Comparison of ENCODE assay signal across 8 cellular contexts in the genomic region with DNA sequence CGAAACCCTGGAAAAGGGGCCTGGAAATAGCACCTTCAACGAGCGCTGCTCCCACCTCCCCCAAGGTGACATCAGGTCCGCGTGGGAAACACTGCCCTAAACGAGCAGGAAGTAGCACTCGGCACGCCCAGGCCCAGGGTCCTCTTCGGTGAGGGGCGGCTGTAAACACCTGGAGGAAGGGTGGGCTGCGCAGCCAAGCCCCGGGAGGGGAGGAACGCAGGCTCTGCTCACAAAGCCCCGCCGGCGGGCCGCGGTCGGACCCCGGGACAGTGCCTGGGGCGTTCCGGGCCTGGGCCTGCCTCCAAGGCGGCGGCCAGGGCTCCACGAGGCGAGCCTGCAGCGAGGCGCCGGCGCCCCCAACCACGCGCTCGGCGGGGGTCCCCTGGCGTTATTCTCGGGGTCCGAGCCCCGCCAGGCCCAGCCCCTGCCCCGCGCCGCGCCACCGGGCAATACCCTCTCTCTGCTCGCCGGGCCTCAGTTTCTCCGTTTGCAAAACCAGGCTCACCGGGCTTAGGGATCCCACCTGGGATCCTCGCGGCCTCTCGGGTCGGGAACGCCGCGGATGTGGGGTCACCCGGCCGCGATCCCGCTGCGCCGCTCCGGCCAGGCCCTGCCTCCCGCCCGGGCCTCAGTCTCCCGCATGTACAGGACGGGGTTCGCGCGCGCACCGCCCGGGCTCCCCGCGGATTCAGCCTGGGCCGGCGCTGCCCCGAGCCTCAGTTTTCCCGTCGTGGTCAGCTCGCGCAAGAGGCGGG. TPM values are rescaled to one million over a fixed set of nuclear protein-coding genes. Genes with fewer than 3 reads are reported as not detected.
DNase-seq lines count a peak whose midpoint lies in the region; ATAC-seq and TF ChIP-seq lines count a peak whose summit lies in the region.

No MANE protein-coding gene starts in this region.

- H3K27me3 ChIP-seq in spleen (replicated peaks in 1 of 7) = no peaks in the 10 kb centered on the region

- H3K4me3 Mint-ChIP-seq in activated naive CD4-positive, alpha-beta T cell treated with anti-CD3 and anti-CD28 coated beads, Interleukin-2, amount 10 ng/mL, durations not matched to agents 7 days and 5 days = peak overlapping the region; percentile 96

- peaks cover 0 to 21% (median 12%) of the 10 kb centered on the region in 6 donors for H3K36me3 ChIP-seq in spleen

- 0 to 1% (median 0%) methylated on average over 32 to 81 of the region's 81 CpGs for WGBS in spleen, 5 donors

- H3K9me3 Mint-ChIP-seq in activated naive CD4-positive, alpha-beta T cell treated with anti-CD3 and anti-CD28 coated beads, Interleukin-2, amount 10 ng/mL, durations not matched to agents 7 days and 5 days = no peaks in the 10 kb centered on the region

- H3K4me1 ChIP-seq in spleen = peaks cover 53 to 79% (median 65%) of the 10 kb centered on the region in 6 donors

- peaks cover 12% of the 10 kb centered on the region for H3K27me3 Mint-ChIP-seq in activated naive CD4-positive, alpha-beta T cell treated with anti-CD3 and anti-CD28 coated beads, Interleukin-2, amount 10 ng/mL, durations not matched to agents 7 days and 5 days

- peak overlapping the region; percentile 84 to 99 (median 98) for H3K27ac ChIP-seq in spleen

- intact Hi-C loops in spleen (cut with DNase I; ENCODE audit: low total_unique reads) = no loop called here

- H3K4me3 ChIP-seq in spleen = peak overlapping the region; percentile 74 to 100 (median 98)

- no peaks in the 10 kb centered on the region for H3K9me3 ChIP-seq in spleen

- TF ChIP-seq CTCF in GM10248 (IDR thresholded peaks at IDR 0.05; ENCODE audit: control extremely low read depth, extremely low read depth, low read depth, missing control alignments) = no peak
- TF ChIP-seq CTCF in spleen (IDR thresholded peaks at IDR 0.05 in 8 of 11, conservative IDR thresholded peaks at IDR 0.05 in 3 of 11) = no peak

- POLR2A ChIA-PET in GM10248 (lab: Yijun Ruan, JAX) = no interaction called here

- peak in 1 of 3 donors; percentile 16 for TF ChIP-seq POLR2A in spleen (IDR thresholded peaks at IDR 0.05)

- ATAC-seq in HG02623 (IDR thresholded peaks at IDR 0.05; ENCODE audit: unreplicated experiment) (peak; percentile 11), GM18868 (IDR thresholded peaks at IDR 0.05; ENCODE audit: unreplicated experiment) (no peak)

- H3K27ac Mint-ChIP-seq in activated naive CD4-positive, alpha-beta T cell treated with anti-CD3 and anti-CD28 coated beads, Interleukin-2, amount 10 ng/mL, durations not matched to agents 7 days and 5 days = peak overlapping the region; percentile 98

- H3K4me1 Mint-ChIP-seq in activated naive CD4-positive, alpha-beta T cell treated with anti-CD3 and anti-CD28 coated beads, Interleukin-2, amount 10 ng/mL, durations not matched to agents 7 days and 5 days = peaks cover 42% of the 10 kb centered on the region

- CTCF ChIA-PET in GM10248 (lab: Yijun Ruan, JAX) = interaction anchor here (0.9 kb wide), 1 partner anchor 17 kb away, joined by 5 read pairs; no protein-coding TSS in a partner anchor
- CTCF ChIA-PET in activated naive CD4-positive, alpha-beta T cell treated with anti-CD3 and anti-CD28 coated beads, Interleukin-2, amount 10 ng/mL, durations not matched to agents 7 days and 5 days (lab: Charles Lee) = interaction anchor here (1.7 to 2.2 kb wide), 2 partner anchors 18 to 72 kb away, joined by 6 to 9 read pairs; no protein-coding TSS in a partner anchor

- H3K36me3 Mint-ChIP-seq in activated naive CD4-positive, alpha-beta T cell treated with anti-CD3 and anti-CD28 coated beads, Interleukin-2, amount 10 ng/mL, durations not matched to agents 7 days and 5 days = peaks cover 16% of the 10 kb centered on the region

- DNase-seq in GM10248 (ENCODE audit: extremely low spot score) = peak; percentile 79
- peak; percentile 61 for DNase-seq in RKO (ENCODE audit: low spot score)
- peak; percentile 88 for DNase-seq in activated naive CD4-positive, alpha-beta T cell treated with anti-CD3 and anti-CD28 coated beads, Interleukin-2, amount 10 ng/mL, durations not matched to agents 7 days and 5 days
- DNase-seq in hepatic stellate cell (ENCODE audit: low spot score) = peak; percentile 60
- DNase-seq in spleen = peak; percentile 96
- DNase-seq in midbrain (lab: John Stamatoyannopoulos, UW) = no peak

RNA-seq across cellular contexts. Expression of gene RNF126, which starts 0.6 kb away (rescaled TPM):
- total RNA-seq in spleen = 10 to 100 TPM; 49.2 to 95.1 (median 57.7) TPM
- polyA plus RNA-seq in spleen = 10 to 100 TPM; 38.1 to 55.3 (median 45.0) TPM

RNA-seq across cellular contexts. Expression of gene FSTL3, which starts 13.8 kb away (rescaled TPM):
- 10 to 100 TPM; 11.5 to 43.4 (median 16.6) TPM for total RNA-seq in spleen
- 10 to 100 TPM in 2 of 3 donors, 1 to 10 TPM in 1; 5.6 to 31.2 (median 10.9) TPM for polyA plus RNA-seq in spleen

RNA-seq across cellular contexts. Expression of gene FGF22, which starts 22.7 kb away (rescaled TPM):
- total RNA-seq in spleen = under 1 TPM in 2 of 7 donors, not detected in 5; 0.27 to 0.61 TPM
- under 1 TPM in 2 of 3 donors, not detected in 1; 0.10 to 0.20 TPM for polyA plus RNA-seq in spleen

RNA-seq across cellular contexts. Expression of gene POLRMT, which starts 29.0 kb away (rescaled TPM):
- total RNA-seq in spleen = 10 to 100 TPM; 28.6 to 55.6 (median 49.7) TPM
- polyA plus RNA-seq in spleen = 100 to 1,000 TPM in 2 of 3 donors, 10 to 100 TPM in 1; 67.8 to 105 (median 102) TPM

RNA-seq across cellular contexts. Expression of gene PRSS57, which starts 32.9 kb away (rescaled TPM):
- total RNA-seq in spleen = 1 to 10 TPM in 2 of 7 donors, under 1 TPM in 3, not detected in 2; 0.46 to 2.5 (median 0.60) TPM
- polyA plus RNA-seq in spleen = under 1 TPM; 0.24 to 0.70 (median 0.27) TPM
